In the genomic region with DNA sequence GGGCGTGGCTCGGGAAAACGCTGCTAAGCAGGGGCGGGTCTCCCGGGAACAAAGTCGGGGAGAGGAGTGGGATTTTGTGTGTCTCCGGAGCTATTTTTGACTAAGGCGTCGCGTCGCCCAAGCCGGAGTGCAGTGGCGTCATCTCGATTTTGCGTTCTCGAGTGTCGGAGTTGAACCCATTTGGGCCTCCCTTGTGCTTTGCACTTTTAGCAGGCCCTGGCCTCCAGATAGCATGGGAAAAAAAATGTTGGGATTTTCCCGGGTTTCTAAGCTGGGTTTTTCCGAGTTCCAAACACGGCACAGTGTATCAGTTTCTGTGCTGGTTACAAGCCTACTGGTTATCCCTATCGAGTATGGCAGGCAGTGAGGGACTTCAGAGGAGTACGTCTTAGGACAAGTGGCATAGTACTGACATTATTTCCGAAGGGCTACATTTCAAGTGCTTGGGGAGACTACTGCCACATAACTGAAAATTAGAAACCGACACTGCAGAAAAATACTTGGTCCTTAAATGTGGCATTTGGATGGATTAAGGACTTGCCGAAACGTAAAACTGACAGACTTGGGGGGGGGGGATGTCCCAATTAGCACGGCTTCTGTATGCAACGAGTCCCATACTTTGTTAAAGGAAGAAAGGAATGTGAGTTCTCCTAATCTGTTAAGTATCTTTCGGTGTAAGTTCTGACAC, we compare ENCODE assay signal across 8 cellular contexts.
DNase-seq lines count a peak whose midpoint lies in the region; ATAC-seq and TF ChIP-seq lines count a peak whose summit lies in the region.

No MANE protein-coding gene starts in this region.

- H3K27me3 ChIP-seq in DOHH2 (ENCODE audit: control insufficient read depth, low read length), result no peaks in the 10 kb centered on the region
- no peaks in the 10 kb centered on the region for H3K27me3 ChIP-seq in SK-N-SH (ENCODE audit: insufficient read depth)
- no peaks in the 10 kb centered on the region for H3K27me3 ChIP-seq in adipocyte (replicated peaks; ENCODE audit: control insufficient read depth, insufficient read depth, low read length)
- no peaks in the 10 kb centered on the region for H3K27me3 ChIP-seq in hepatocyte

- no peaks in the 10 kb centered on the region for H4K20me1 ChIP-seq in DOHH2 (ENCODE audit: control insufficient read depth, insufficient read depth, low read depth, low read length)
- H4K20me1 ChIP-seq in SK-N-SH (ENCODE audit: insufficient read depth), result peaks cover 9% of the 10 kb centered on the region
- H4K20me1 ChIP-seq in hepatocyte (ENCODE audit: insufficient read depth, poor library complexity, severe bottlenecking), result peaks cover 27% of the 10 kb centered on the region

- H3K4me3 ChIP-seq in DOHH2 (ENCODE audit: low read length), result peak overlapping the region; percentile 88
- H3K4me3 ChIP-seq in Jurkat, Clone E6-1 (ENCODE audit: low read length), result peak overlapping the region; percentile 67
- H3K4me3 ChIP-seq in SK-N-SH (ENCODE audit: low read depth in 2 of 2, low read length in 1 of 2), result peak overlapping the region; percentile 82 to 90
- peak overlapping the region; percentile 93 for H3K4me3 ChIP-seq in adipocyte (ENCODE audit: low read length)
- H3K4me3 ChIP-seq in hepatocyte, result peak overlapping the region; percentile 80
- H3K4me3 ChIP-seq in retinal pigment epithelial cell (ENCODE audit: low read length), result peak overlapping the region; percentile 82

- H2AFZ ChIP-seq in SK-N-SH (ENCODE audit: low read depth) (no peak overlapping the region), hepatocyte (no peak overlapping the region)

- H3K4me1 ChIP-seq in DOHH2 (ENCODE audit: control insufficient read depth, low read length) (peaks cover 32% of the 10 kb centered on the region), SK-N-SH (ENCODE audit: control insufficient read depth in 1 of 2, insufficient read depth in 2 of 2, low read depth in 1 of 2, low read length in 1 of 2) (no peaks in the 10 kb centered on the region; a peak in 3 of 4 replicates), adipocyte (ENCODE audit: control insufficient read depth, insufficient read depth, low read length) (peaks cover 32% of the 10 kb centered on the region), hepatocyte (ENCODE audit: insufficient read depth) (no peaks in the 10 kb centered on the region)

- POLR2A ChIA-PET in SK-N-SH (lab: Yijun Ruan, JAX), result interaction anchor here (0.6 to 7.7 kb wide), 45 partner anchors 9 to 1736 kb away, joined by 3 to 623 read pairs (median 7); a partner anchor contains a TSS

- TF ChIP-seq CTCF in DOHH2 (IDR thresholded peaks at IDR 0.05; ENCODE audit: low read depth, low read length, poor library complexity, severe bottlenecking) (no peak), SK-N-SH (IDR thresholded peaks at IDR 0.05) (no peak), hepatocyte (IDR thresholded peaks at IDR 0.05; ENCODE audit: poor library complexity) (no peak), retinal pigment epithelial cell (conservative IDR thresholded peaks at IDR 0.05; ENCODE audit: low read depth, low read length) (no peak)

- H3K9me3 ChIP-seq in DOHH2 (ENCODE audit: control insufficient read depth, insufficient read depth, low read length) (no peaks in the 10 kb centered on the region), SK-N-SH (no peaks in the 10 kb centered on the region), adipocyte (ENCODE audit: control insufficient read depth, low read length) (no peaks in the 10 kb centered on the region), hepatocyte (ENCODE audit: low read depth) (no peaks in the 10 kb centered on the region)

- CTCF ChIA-PET in SK-N-SH (lab: Yijun Ruan, JAX), result interaction anchor here (0.8 to 3.0 kb wide), 3 partner anchors 9 to 31 kb away, joined by 3 to 11 read pairs (median 8); a partner anchor contains a TSS

- in situ Hi-C loops in ACHN (cut with HindIII; ENCODE audit: low pct_ligation_motif_present, low pct_unique_long_range_greater_than_20kb, low sequenced_read_pairs), result no loop called here

- H3F3A ChIP-seq in DOHH2 (ENCODE audit: control insufficient read depth, insufficient read depth) (peaks cover 32% of the 10 kb centered on the region), SK-N-SH (replicated peaks; ENCODE audit: insufficient read depth) (peaks cover 53% of the 10 kb centered on the region)

- DNase-seq in Jurkat, Clone E6-1 (ENCODE audit: low read depth, low spot score), result peak; percentile 75
- DNase-seq in SK-N-SH, result peak; percentile 50
- DNase-seq in adipocyte (ENCODE audit: low read depth), result peak; percentile 80
- peak; percentile 81 for DNase-seq in hepatocyte (ENCODE audit: low spot score)
- no peak for DNase-seq in retinal pigment epithelial cell (ENCODE audit: low read depth)
- no peak for DNase-seq in ACHN

- TF ChIP-seq RAD21 in SK-N-SH (IDR thresholded peaks at IDR 0.05; ENCODE audit: low read length), result no peak

- H3K27ac ChIP-seq in DOHH2 (ENCODE audit: low read depth, low read length) (peak overlapping the region; percentile 89), SK-N-SH (ENCODE audit: low read depth in 2 of 2, low read length in 1 of 2) (peak overlapping the region; percentile 88 to 97), hepatocyte (peak overlapping the region; percentile 94)

- peaks cover 5% of the 10 kb centered on the region; the same call in 1 of the 2 replicates for H3K36me3 ChIP-seq in DOHH2 (ENCODE audit: control insufficient read depth, low read length)
- H3K36me3 ChIP-seq in SK-N-SH (replicated peaks in 1 of 2; ENCODE audit: control insufficient read depth in 1 of 2, insufficient read depth in 2 of 2, low read length in 1 of 2), result no peaks in the 10 kb centered on the region
- H3K36me3 ChIP-seq in adipocyte (ENCODE audit: control insufficient read depth, insufficient read depth, low read length, severe bottlenecking), result no peaks in the 10 kb centered on the region
- no peaks in the 10 kb centered on the region for H3K36me3 ChIP-seq in hepatocyte (replicated peaks; ENCODE audit: insufficient read depth, low read depth)

- ATAC-seq in GM21717 (IDR thresholded peaks at IDR 0.05; ENCODE audit: unreplicated experiment), result peak; percentile 16

- H3K9me2 ChIP-seq in DOHH2 (replicated peaks; ENCODE audit: control insufficient read depth, low read length) (no peaks in the 10 kb centered on the region), SK-N-SH (no peaks in the 10 kb centered on the region), hepatocyte (replicated peaks; ENCODE audit: insufficient read depth) (no peaks in the 10 kb centered on the region)

- H3K4me2 ChIP-seq in DOHH2 (ENCODE audit: low read length) (peak overlapping the region; percentile 82), SK-N-SH (peak overlapping the region; percentile 97), hepatocyte (peak overlapping the region; percentile 95)

- no peak for TF ChIP-seq EP300 in SK-N-SH (IDR thresholded peaks at IDR 0.05; ENCODE audit: borderline replicate concordance in 1 of 2, low read depth in 1 of 2, low read length in 1 of 2)

- WGBS in SK-N-SH (ENCODE audit: low lambda C conversion rate), result under 1% methylated on average over 29 of the region's 29 CpGs
- 2% methylated on average over 29 of the region's 29 CpGs for WGBS in hepatocyte (ENCODE audit: low lambda C conversion rate, missing lambda C conversion rate)

- H3K9ac ChIP-seq in SK-N-SH (peak overlapping the region; percentile 98), adipocyte (ENCODE audit: low read length) (peak overlapping the region; percentile 91)

- H3K79me2 ChIP-seq in DOHH2 (ENCODE audit: control insufficient read depth, low read length) (peaks cover 6% of the 10 kb centered on the region), SK-N-SH (ENCODE audit: insufficient read depth) (peaks cover 51% of the 10 kb centered on the region), hepatocyte (peaks cover 42% of the 10 kb centered on the region)

TF ChIP-seq in SK-N-SH, 30 proteins besides CTCF, POLR2A, EP300 and RAD21:
- peak; percentile 10; the same call in 1 of the 2 replicates for TF ChIP-seq JUND (IDR thresholded peaks at IDR 0.05)
- TF ChIP-seq FOXM1 (IDR thresholded peaks at IDR 0.05; ENCODE audit: low read depth), result no peak
- 0 out of 2 replicates have a peak, but pooled peaks have one; percentile 8 for TF ChIP-seq YY1 (IDR thresholded peaks at IDR 0.05; ENCODE audit: low read depth)
- TF ChIP-seq, protein P1, sequence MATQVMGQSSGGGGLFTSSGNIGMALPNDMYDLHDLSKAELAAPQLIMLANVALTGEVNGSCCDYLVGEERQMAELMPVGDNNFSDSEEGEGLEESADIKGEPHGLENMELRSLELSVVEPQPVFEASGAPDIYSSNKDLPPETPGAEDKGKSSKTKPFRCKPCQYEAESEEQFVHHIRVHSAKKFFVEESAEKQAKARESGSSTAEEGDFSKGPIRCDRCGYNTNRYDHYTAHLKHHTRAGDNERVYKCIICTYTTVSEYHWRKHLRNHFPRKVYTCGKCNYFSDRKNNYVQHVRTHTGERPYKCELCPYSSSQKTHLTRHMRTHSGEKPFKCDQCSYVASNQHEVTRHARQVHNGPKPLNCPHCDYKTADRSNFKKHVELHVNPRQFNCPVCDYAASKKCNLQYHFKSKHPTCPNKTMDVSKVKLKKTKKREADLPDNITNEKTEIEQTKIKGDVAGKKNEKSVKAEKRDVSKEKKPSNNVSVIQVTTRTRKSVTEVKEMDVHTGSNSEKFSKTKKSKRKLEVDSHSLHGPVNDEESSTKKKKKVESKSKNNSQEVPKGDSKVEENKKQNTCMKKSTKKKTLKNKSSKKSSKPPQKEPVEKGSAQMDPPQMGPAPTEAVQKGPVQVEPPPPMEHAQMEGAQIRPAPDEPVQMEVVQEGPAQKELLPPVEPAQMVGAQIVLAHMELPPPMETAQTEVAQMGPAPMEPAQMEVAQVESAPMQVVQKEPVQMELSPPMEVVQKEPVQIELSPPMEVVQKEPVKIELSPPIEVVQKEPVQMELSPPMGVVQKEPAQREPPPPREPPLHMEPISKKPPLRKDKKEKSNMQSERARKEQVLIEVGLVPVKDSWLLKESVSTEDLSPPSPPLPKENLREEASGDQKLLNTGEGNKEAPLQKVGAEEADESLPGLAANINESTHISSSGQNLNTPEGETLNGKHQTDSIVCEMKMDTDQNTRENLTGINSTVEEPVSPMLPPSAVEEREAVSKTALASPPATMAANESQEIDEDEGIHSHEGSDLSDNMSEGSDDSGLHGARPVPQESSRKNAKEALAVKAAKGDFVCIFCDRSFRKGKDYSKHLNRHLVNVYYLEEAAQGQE (IDR thresholded peaks at IDR 0.05; ENCODE audit: low read depth, low read length), result peak; percentile 24; the same call in 1 of the 2 replicates
- peak; percentile 81; the same call in 1 of the 2 replicates for TF ChIP-seq MXI1 (IDR thresholded peaks at IDR 0.05; ENCODE audit: low read depth, low read length)
- TF ChIP-seq POLR2AphosphoS5 (IDR thresholded peaks at IDR 0.05; ENCODE audit: low read depth, low read length), result peak; percentile 91
- TF ChIP-seq RCOR1 (IDR thresholded peaks at IDR 0.05; ENCODE audit: low read length), result no peak; the same call in 1 of the 2 replicates
- peak; percentile 91; the same call in 1 of the 2 replicates for TF ChIP-seq SIN3A (IDR thresholded peaks at IDR 0.05; ENCODE audit: borderline replicate concordance, low read depth, low read length)
- TF ChIP-seq TAF1 (IDR thresholded peaks at IDR 0.05; ENCODE audit: borderline replicate concordance, low read depth, low read length), result peak; percentile 8; the same call in 1 of the 2 replicates
TF ChIP-seq in SK-N-SH: peak in this region for 7.

Comparison
In these comparisons a context has a peak if more than half of its experiments do, and no peak if none do; other contexts are left out.
1. DNase-seq: peak in Jurkat, Clone E6-1 (single experiment), SK-N-SH (single experiment), adipocyte (single experiment) and hepatocyte (single experiment); none in retinal pigment epithelial cell (single experiment) and ACHN (single experiment).
2. Peak in every context shown above with its lines, with median percentiles within 50 percentile points of each other: H3K27ac ChIP-seq, H3K4me2 ChIP-seq and H3K4me3 ChIP-seq.